ENCODE assay signal across 23 cellular contexts in the genomic region with DNA sequence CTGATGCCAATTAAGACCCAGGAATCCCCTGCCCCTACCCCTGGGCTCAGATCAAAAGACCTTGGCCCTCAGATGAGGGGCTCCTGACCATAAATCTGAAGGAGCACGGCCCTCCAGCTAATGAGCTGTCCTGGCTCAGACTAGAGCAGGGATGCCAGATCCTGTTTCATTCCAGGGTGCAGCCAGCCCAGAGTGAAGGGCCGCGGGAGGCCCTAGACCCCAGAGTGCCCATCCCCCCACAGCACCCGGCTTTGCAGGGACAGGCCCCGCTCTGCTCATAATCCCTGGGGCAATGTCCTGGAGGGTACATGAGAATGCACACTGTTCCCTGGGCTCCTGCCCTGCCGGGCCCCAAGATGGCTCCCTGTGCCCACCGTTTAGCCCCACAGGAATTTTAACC.
"Had no signal": no experiment of that assay in that cellular context is flagged by ENCODE, and none has a peak within 500 bp of the region (broad histone marks: within the 10 kb centered on the region; RNA-seq: fewer than 3 reads in every experiment).

No MANE protein-coding gene starts in this region.

- H3K27ac ChIP-seq: breast epithelium, gastrocnemius medialis, neural progenitor cell, thoracic aorta, upper lobe of left lung, vagina had no signal

- ATAC-seq: activated CD8-positive, alpha-beta memory T cell treated with anti-CD3 and anti-CD28 coated beads, Interleukin-2, amount 10 ng/mL, durations not matched to agents 7 days and 5 days; activated CD8-positive, alpha-beta T cell treated with anti-CD3 and anti-CD28 coated beads, Interleukin-2, amount 10 ng/mL, durations not matched to agents 7 days and 5 days; activated naive CD4-positive, alpha-beta T cell treated with anti-CD3 and anti-CD28 coated beads, Interleukin-2, amount 50 U/mL, for 72 hours; gastrocnemius medialis; left cardiac atrium; naive thymus-derived CD8-positive, alpha-beta T cell; stimulated activated naive CD8-positive, alpha-beta T cell treated with anti-CD3 and anti-CD28 coated beads, Interleukin-15, Interleukin-2, amounts not matched to agents 100 U/mL and 50 U/mL, for 24 hours had no signal

- DNase-seq: activated B cell treated with CpG ODN at 0.5 μM for 24 hours; activated CD4-positive, alpha-beta T cell treated with anti-CD3 and anti-CD28 coated beads, Interleukin-2, amount 50 U/mL, for 1 hour; activated CD8-positive, alpha-beta memory T cell treated with anti-CD3 and anti-CD28 coated beads, Interleukin-2, amount 10 ng/mL, durations not matched to agents 7 days and 5 days; activated CD8-positive, alpha-beta T cell treated with anti-CD3 and anti-CD28 coated beads, Interleukin-2, amount 10 ng/mL, durations not matched to agents 7 days and 5 days; activated T-cell treated with anti-CD3 and anti-CD28 coated beads, Interleukin-2, amount 50 U/mL, for 48 hours; central memory CD4-positive, alpha-beta T cell; dermis blood vessel endothelial cell; effector CD4-positive, alpha-beta T cell; gastrocnemius medialis; glutamatergic neuron; left cardiac atrium; naive thymus-derived CD8-positive, alpha-beta T cell; right cardiac atrium; stimulated activated CD4-positive, alpha-beta T cell treated with anti-CD3 and anti-CD28 coated beads, Interleukin-12 subunit alpha, Interleukin-12 subunit beta, amount 100 ng/mL, for 4 hours; stimulated activated CD4-positive, alpha-beta T cell treated with anti-CD3 and anti-CD28 coated beads, Interleukin-4, amount 100 ng/mL, for 1 hour; stimulated activated naive CD8-positive, alpha-beta T cell treated with anti-CD3 and anti-CD28 coated beads, Interleukin-15, Interleukin-2, amounts not matched to agents 100 U/mL and 50 U/mL, for 24 hours; T-helper 1 cell; upper lobe of left lung had no signal
